ENCODE assay signal across 8 cellular contexts in genomic region chr3:124033360-124034015, GRCh38. TPM values are rescaled to one million over a fixed set of nuclear protein-coding genes. Genes with fewer than 3 reads are reported as not detected.
DNase-seq lines count a peak whose midpoint lies in the region; ATAC-seq and TF ChIP-seq lines count a peak whose summit lies in the region.

KALRN (plus strand) TSS chr3:124033369.

- TF ChIP-seq POLR2A in uterus (IDR thresholded peaks at IDR 0.05) = peak in 1 of 2 donors; percentile 22

- peak; percentile 35 for ATAC-seq in GM21723 (IDR thresholded peaks at IDR 0.05; ENCODE audit: unreplicated experiment)

- peak within 1 kb of the TSS; percentile 94 for H3K27ac Mint-ChIP-seq in endothelial cell (ENCODE audit: unreplicated experiment)

- H3K4me1 ChIP-seq in SJSA1 (replicated peaks) (peaks cover 19% of the 10 kb centered on the region), mucosa of stomach (ENCODE audit: control insufficient read depth, insufficient read depth, low read length) (peaks cover 9% of the 10 kb centered on the region), uterus (no peaks in the 10 kb centered on the region)

- peaks cover 17% of the 10 kb centered on the region for H3K27me3 Mint-ChIP-seq in endothelial cell (ENCODE audit: unreplicated experiment)

- H3K36me3 ChIP-seq in SJSA1 (peaks cover 7% of the 10 kb centered on the region), mucosa of stomach (ENCODE audit: control insufficient read depth, insufficient read depth, low read length) (no peaks in the 10 kb centered on the region), uterus (no peaks in the 10 kb centered on the region)

- peaks cover 13% of the 10 kb centered on the region for H3K36me3 Mint-ChIP-seq in endothelial cell (ENCODE audit: low read depth, unreplicated experiment)

- peak; percentile 8 for TF ChIP-seq CTCF in endothelial cell (IDR thresholded peaks at IDR 0.05; ENCODE audit: unreplicated experiment)
- no peak for TF ChIP-seq CTCF in uterus (IDR thresholded peaks at IDR 0.05)

- peak within 1 kb of the TSS; percentile 59 for H3K9ac ChIP-seq in mucosa of stomach (ENCODE audit: low read length)

- intact Hi-C loops in uterus (cut with DNase I; ENCODE audit: low total_unique reads) = loop anchor here (5.0 kb wide), 1 partner anchor 39 kb away; no protein-coding TSS in a partner anchor

- DNase-seq in COLO668 (lab: John Stamatoyannopoulos, UW; ENCODE audit: unreplicated experiment) = peak; percentile 63
- DNase-seq in SJSA1 (ENCODE audit: low read depth in 1 of 2, low spot score in 2 of 2) = peak; percentile 44 to 52
- DNase-seq in endothelial cell (ENCODE audit: low spot score) = no peak
- peak; percentile 34 to 35 for DNase-seq in uterus
- no peak for DNase-seq in NCI-H1048 (lab: John Stamatoyannopoulos, UW)
- no peak for DNase-seq in G401 (ENCODE audit: low spot score)

- H3K4me1 Mint-ChIP-seq in endothelial cell (ENCODE audit: unreplicated experiment) = peaks cover 38% of the 10 kb centered on the region

- H3K27ac ChIP-seq in SJSA1 (peak within 1 kb of the TSS; percentile 60), uterus (peak within 1 kb of the TSS; percentile 86 to 90)

- H3K4me3 ChIP-seq in SJSA1 = peak within 1 kb of the TSS; percentile 63
- peak within 1 kb of the TSS; percentile 20 for H3K4me3 ChIP-seq in mucosa of stomach (ENCODE audit: low read length)
- peak within 1 kb of the TSS; percentile 58 to 73 for H3K4me3 ChIP-seq in uterus

- in situ Hi-C loops in G401 (cut with HindIII; ENCODE audit: low sequenced_read_pairs) = no loop called here

- no peaks in the 10 kb centered on the region for H3K27me3 ChIP-seq in SJSA1 (replicated peaks)
- H3K27me3 ChIP-seq in mucosa of stomach (ENCODE audit: control insufficient read depth, insufficient read depth, low read length) = peaks cover 58% of the 10 kb centered on the region
- H3K27me3 ChIP-seq in uterus = no peaks in the 10 kb centered on the region

- H3K4me3 Mint-ChIP-seq in endothelial cell (ENCODE audit: unreplicated experiment) = peak within 1 kb of the TSS; percentile 98

- no peaks in the 10 kb centered on the region for H3K9me3 Mint-ChIP-seq in endothelial cell (ENCODE audit: unreplicated experiment)

- H3K9me3 ChIP-seq in SJSA1 (replicated peaks) (no peaks in the 10 kb centered on the region), mucosa of stomach (ENCODE audit: control insufficient read depth, low read length) (no peaks in the 10 kb centered on the region), uterus (no peaks in the 10 kb centered on the region)

RNA-seq across cellular contexts. Expression of gene KALRN, which starts in this region (rescaled TPM):
- total RNA-seq in SJSA1 (2014; rRNA removed; shearing (Covaris generic)) = 19.6 and 25.4 TPM in 2 replicates
- total RNA-seq in endothelial cell (ENCODE audit: unreplicated experiment) (250 TPM), uterus (10 to 100 TPM; 25.3 to 94.1 (median 63.6) TPM)
- 0.80 and 1.1 TPM in 2 replicates for total RNA-seq in G401 (2014; rRNA removed; shearing (Covaris generic))

Comparison
In these comparisons a context has a peak if more than half of its experiments do, and no peak if none do; other contexts are left out.
1. RNA of gene KALRN (total RNA-seq): 250 TPM in endothelial cell (single experiment), 25.3 to 94.1 TPM in uterus and 19.6 to 25.4 TPM in SJSA1; 0.80 to 1.1 TPM in G401; every median in the first group is over 10 times any median in the second.
2. DNase-seq: peak in COLO668 (single experiment), SJSA1 (2 of 2) and uterus (2 of 2); none in endothelial cell (single experiment), NCI-H1048 (single experiment) and G401 (single experiment).
3. Peak in every context shown above with its lines, with median percentiles within 50 percentile points of each other: H3K4me3 ChIP-seq.